Comparison of ENCODE assay signal across 23 cellular contexts in the genomic region with DNA sequence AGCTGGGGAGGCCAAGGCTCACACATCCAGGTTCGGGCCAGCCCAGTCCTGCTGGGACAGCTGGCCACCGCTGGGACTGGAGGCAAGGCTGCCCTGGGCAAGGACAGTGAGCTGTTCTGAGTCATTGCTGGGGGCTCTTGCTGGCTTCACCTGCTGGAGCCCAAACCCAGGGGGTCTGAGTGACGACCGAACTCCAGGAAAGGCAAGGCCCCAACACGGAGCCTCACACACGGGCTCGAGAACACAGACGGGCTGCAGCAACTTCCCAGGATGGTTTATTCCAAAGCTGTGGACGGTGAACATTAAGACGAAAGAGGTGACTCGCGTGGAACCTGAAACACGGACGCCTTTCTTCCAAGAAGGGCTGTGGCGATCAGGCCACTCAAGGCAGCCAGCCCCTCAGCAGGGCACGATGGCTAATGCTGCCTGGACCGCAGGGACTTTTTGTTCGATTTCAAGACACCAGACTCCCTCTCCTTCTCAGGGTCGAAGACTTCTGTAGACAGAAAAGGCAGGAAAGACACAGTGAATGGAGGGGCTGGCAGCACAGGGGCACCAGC. TPM values are rescaled to one million over a fixed set of nuclear protein-coding genes. Genes with fewer than 3 reads are reported as not detected.
A peak's percentile ranks its signal among the peaks of the same experiment; 100 is the strongest.
DNase-seq lines count a peak whose midpoint lies in the region; ATAC-seq and TF ChIP-seq lines count a peak whose summit lies in the region.
"Had no signal": no experiment of that assay in that cellular context is flagged by ENCODE, and none has a peak within 500 bp of the region (broad histone marks: within the 10 kb centered on the region; RNA-seq: fewer than 3 reads in every experiment).

No MANE protein-coding gene starts in this region.

- H3K36me3 ChIP-seq in BLaER1 treated with 17β-estradiol and CSF1 and Interleukin-3, amounts not matched to agents 10 nM and 100 nM: peaks cover 0 to 22% (median 6%) of the 10 kb centered on the region in 11 experiments; a peak in 8 of 22 replicates
- H3K36me3 ChIP-seq in DND-41 (ENCODE audit: insufficient read depth, low read length): peaks cover 85% of the 10 kb centered on the region
- H3K36me3 ChIP-seq in mammary epithelial cell (ENCODE audit: insufficient read depth, low read length): no peaks in the 10 kb centered on the region

- peak overlapping the region in 4 of 11 experiments; percentile 16 to 45 (median 26); a peak in 4 of 22 replicates for H3K9ac ChIP-seq in BLaER1 treated with 17β-estradiol and CSF1 and Interleukin-3, amounts not matched to agents 10 nM and 100 nM
- no peak overlapping the region for H3K9ac ChIP-seq in DND-41 (ENCODE audit: low read depth, low read length)
- no peak overlapping the region for H3K9ac ChIP-seq in mammary epithelial cell (ENCODE audit: insufficient read depth, low read length)
- H3K9ac ChIP-seq: GM23248 had no signal

- no peaks in the 10 kb centered on the region for H3K27me3 Mint-ChIP-seq in activated naive CD8-positive, alpha-beta T cell
- no peaks in the 10 kb centered on the region for H3K27me3 Mint-ChIP-seq in naive thymus-derived CD8-positive, alpha-beta T cell
- H3K27me3 Mint-ChIP-seq: activated CD4-positive, alpha-beta T cell treated with anti-CD3 and anti-CD28 coated beads for 36 hours had no signal

- H2AFZ ChIP-seq in DND-41 (ENCODE audit: low read depth, low read length): no peak overlapping the region
- H2AFZ ChIP-seq in mammary epithelial cell (ENCODE audit: low read depth, low read length): no peak overlapping the region
- H2AFZ ChIP-seq: GM23248 had no signal

- H3K9me3 ChIP-seq in BLaER1 treated with 17β-estradiol and CSF1 and Interleukin-3, amounts not matched to agents 10 nM and 100 nM (replicated peaks in 1 of 11): no peaks in the 10 kb centered on the region
- no peaks in the 10 kb centered on the region for H3K9me3 ChIP-seq in DND-41 (ENCODE audit: insufficient read depth, low read length, severe bottlenecking)
- H3K9me3 ChIP-seq in mammary epithelial cell (replicated peaks; ENCODE audit: insufficient read depth, low read length): no peaks in the 10 kb centered on the region
- H3K9me3 ChIP-seq: psoas muscle, thoracic aorta had no signal

- H3K27ac Mint-ChIP-seq in activated naive CD8-positive, alpha-beta T cell: peak overlapping the region; percentile 58
- peak overlapping the region in 9 of 10 donors; percentile 34 to 86 (median 76) for H3K27ac Mint-ChIP-seq in naive thymus-derived CD8-positive, alpha-beta T cell

- no TSS peak for BruUV-seq in mammary epithelial cell (replicated peaks; lab: Mats Ljungman, UMichigan)

- dilution Hi-C loops in mammary epithelial cell (cut with HindIII; ENCODE audit: low sequenced_read_pairs): no loop called here

- peaks cover 0 to 45% (median 0%) of the 10 kb centered on the region in 11 experiments; a peak in 4 of 22 replicates for H4K20me1 ChIP-seq in BLaER1 treated with 17β-estradiol and CSF1 and Interleukin-3, amounts not matched to agents 10 nM and 100 nM
- H4K20me1 ChIP-seq in DND-41 (ENCODE audit: insufficient read depth, low read length) (peaks cover 3% of the 10 kb centered on the region), mammary epithelial cell (ENCODE audit: insufficient read depth, low read length) (no peaks in the 10 kb centered on the region)

- H3K36me3 Mint-ChIP-seq in activated naive CD8-positive, alpha-beta T cell: peaks cover 4% of the 10 kb centered on the region
- H3K36me3 Mint-ChIP-seq in naive thymus-derived CD8-positive, alpha-beta T cell: peaks cover 0 to 25% (median 2%) of the 10 kb centered on the region in 3 donors

- H3K4me1 Mint-ChIP-seq in activated naive CD8-positive, alpha-beta T cell (ENCODE audit: low read depth): peaks cover 30% of the 10 kb centered on the region
- H3K4me1 Mint-ChIP-seq in naive thymus-derived CD8-positive, alpha-beta T cell: peaks cover 16 to 43% (median 39%) of the 10 kb centered on the region in 4 donors

- no peak for ATAC-seq in DND-41 (ENCODE audit: insufficient read depth, low read depth)
- no peak for ATAC-seq in naive thymus-derived CD8-positive, alpha-beta T cell
- no peak for ATAC-seq in GM21423 (IDR thresholded peaks at IDR 0.05; ENCODE audit: unreplicated experiment)
- ATAC-seq: activated CD4-positive, alpha-beta T cell treated with anti-CD3 and anti-CD28 coated beads for 36 hours; GM12878; psoas muscle had no signal

- H3K4me2 ChIP-seq in BLaER1 treated with 17β-estradiol and CSF1 and Interleukin-3, amounts not matched to agents 10 nM and 100 nM: peak overlapping the region in 8 of 11 experiments; percentile 73 to 94 (median 91); a peak in 15 of 22 replicates
- H3K4me2 ChIP-seq in DND-41 (ENCODE audit: insufficient read depth, low read length) (no peak overlapping the region), mammary epithelial cell (ENCODE audit: insufficient read depth, low read depth, low read length) (no peak overlapping the region)

- peak overlapping the region in 4 of 11 experiments; percentile 40 to 83 (median 64); a peak in 7 of 22 replicates for H3K27ac ChIP-seq in BLaER1 treated with 17β-estradiol and CSF1 and Interleukin-3, amounts not matched to agents 10 nM and 100 nM
- H3K27ac ChIP-seq in DND-41 (ENCODE audit: low read length) (peak overlapping the region; percentile 36), mammary epithelial cell (ENCODE audit: insufficient read depth, low read depth, low read length) (no peak overlapping the region)
- H3K27ac ChIP-seq: GM23248, psoas muscle, thoracic aorta had no signal

- no peak for TF ChIP-seq CTCF in DND-41 (IDR thresholded peaks at IDR 0.05; ENCODE audit: borderline replicate concordance, extremely low read depth, low read length, poor library complexity, severe bottlenecking)
- TF ChIP-seq CTCF in mammary epithelial cell (conservative IDR thresholded peaks at IDR 0.05 in 1 of 2, IDR thresholded peaks at IDR 0.05 in 1 of 2; ENCODE audit: extremely low read depth in 1 of 2, insufficient read depth in 1 of 2, low read depth in 1 of 2, low read length in 2 of 2): no peak

- no peak overlapping the region for H3K4me3 ChIP-seq in BLaER1 treated with 17β-estradiol and CSF1 and Interleukin-3, amounts not matched to agents 10 nM and 100 nM
- H3K4me3 ChIP-seq in DND-41 (ENCODE audit: low read depth in 1 of 2, low read length in 2 of 2) (no peak overlapping the region), mammary epithelial cell (replicated peaks in 1 of 3; ENCODE audit: insufficient read depth in 1 of 3, low read depth in 2 of 3, low read length in 3 of 3) (no peak overlapping the region)
- H3K4me3 ChIP-seq: GM12878, GM23248, psoas muscle, thoracic aorta had no signal

- DNase-seq in DND-41 (no peak), SK-N-DZ (ENCODE audit: low spot score) (no peak), mammary epithelial cell (no peak), NCI-H82 treated with DMSO at 0.1 percent for 48 hours (lab: John Stamatoyannopoulos, UW; ENCODE audit: unreplicated experiment) (no peak)
- peak in 1 of 10 donors; percentile 3 for DNase-seq in naive thymus-derived CD8-positive, alpha-beta T cell
- DNase-seq: activated CD4-positive, alpha-beta T cell treated with anti-CD3 and anti-CD28 coated beads for 36 hours; activated CD8-positive, alpha-beta memory T cell treated with anti-CD3 and anti-CD28 coated beads, Interleukin-2, amount 50 U/mL, for 4 hours; activated gamma-delta T cell treated with Interleukin-2 at 50 U/mL for 16 hours; anterior cingulate cortex; caudate nucleus; DMS79 treated with DMSO at 0.1 percent for 48 hours; GM23248; NCI-H1092; NCI-H2029; NCI-H345; OCI-M1; SHP77 had no signal

- no peaks in the 10 kb centered on the region for H3K9me3 Mint-ChIP-seq in activated naive CD8-positive, alpha-beta T cell (ENCODE audit: low read depth)
- H3K9me3 Mint-ChIP-seq in naive thymus-derived CD8-positive, alpha-beta T cell: no peaks in the 10 kb centered on the region

- peaks cover 53 to 100% (median 88%) of the 10 kb centered on the region in 10 experiments for H3K4me1 ChIP-seq in BLaER1 treated with 17β-estradiol and CSF1 and Interleukin-3, amounts not matched to agents 10 nM and 100 nM
- no peaks in the 10 kb centered on the region for H3K4me1 ChIP-seq in DND-41 (ENCODE audit: insufficient read depth, low read length)
- H3K4me1 ChIP-seq in mammary epithelial cell (ENCODE audit: insufficient read depth, low read length): peaks cover 19% of the 10 kb centered on the region

- in situ Hi-C loops in mammary epithelial cell (cut with MboI; ENCODE audit: low sequenced_read_pairs in 2 of 2): loop anchor here in 1 of 2 donors (25.0 kb wide), 1 partner anchor 237 kb away; no protein-coding TSS in a partner anchor

- POLR2A ChIA-PET in naive thymus-derived CD8-positive, alpha-beta T cell (lab: Charles Lee): interaction anchor here (0.6 to 4.6 kb wide), 12 partner anchors 10 to 153 kb away, joined by 3 to 27 read pairs (median 4); a partner anchor contains a TSS

- intact Hi-C loops in mammary epithelial cell (cut with micrococcal nuclease): no loop called here

- CTCF ChIA-PET in mammary epithelial cell (lab: Charles Lee; ENCODE audit: low non-redundant PET): interaction anchor here (0.6 kb wide), 1 partner anchor 10 kb away, joined by 9 read pairs; no protein-coding TSS in a partner anchor

- H3K27me3 ChIP-seq in BLaER1 treated with 17β-estradiol and CSF1 and Interleukin-3, amounts not matched to agents 10 nM and 100 nM: peaks cover 0 to 13% (median 0%) of the 10 kb centered on the region in 11 experiments; a peak in 3 of 22 replicates
- no peaks in the 10 kb centered on the region for H3K27me3 ChIP-seq in DND-41 (ENCODE audit: insufficient read depth, low read length, poor library complexity)
- H3K27me3 ChIP-seq in mammary epithelial cell (ENCODE audit: insufficient read depth, low read length): no peaks in the 10 kb centered on the region

- no peak overlapping the region for H3K4me3 Mint-ChIP-seq in activated naive CD8-positive, alpha-beta T cell
- H3K4me3 Mint-ChIP-seq in naive thymus-derived CD8-positive, alpha-beta T cell: no peak overlapping the region
- H3K4me3 Mint-ChIP-seq: activated CD4-positive, alpha-beta T cell treated with anti-CD3 and anti-CD28 coated beads for 36 hours had no signal

- H3K79me2 ChIP-seq in DND-41 (ENCODE audit: insufficient read depth, low read length) (peaks cover 5% of the 10 kb centered on the region; the same call in 1 of the 2 replicates), mammary epithelial cell (ENCODE audit: insufficient read depth, low read length) (no peaks in the 10 kb centered on the region)

- WGBS in mammary epithelial cell (ENCODE audit: low coverage, missing lambda C conversion rate): 90% methylated on average over 16 of the region's 19 CpGs

RNA-seq across cellular contexts. Expression of a gene that starts 21.5 kb away (rescaled TPM):
- total RNA-seq in naive thymus-derived CD8-positive, alpha-beta T cell: 10 to 100 TPM; 27.7 to 35.0 TPM
- polyA plus RNA-seq in naive thymus-derived CD8-positive, alpha-beta T cell: 1 to 10 TPM; 3.8 to 6.2 (median 5.6) TPM
- polyA plus RNA-seq in SK-N-DZ (2014; cell fraction: cytosol; rRNA removed): 5.0 and 15.0 TPM in 2 replicates
- polyA plus RNA-seq in SK-N-DZ (2014; cell fraction: nucleus; rRNA removed): 3.5 and 4.6 TPM in 2 replicates
- 1 to 10 TPM; 2.8 to 4.0 TPM for total RNA-seq in mammary epithelial cell
- polyA plus RNA-seq in mammary epithelial cell: 2.3 TPM
- polyA minus RNA-seq in mammary epithelial cell: 1.6 TPM

RNA-seq across cellular contexts. Expression of a gene that starts 43.8 kb away (rescaled TPM):
- total RNA-seq in naive thymus-derived CD8-positive, alpha-beta T cell: 10 to 100 TPM; 81.8 to 85.0 TPM
- 100 to 1,000 TPM; 177 to 209 (median 185) TPM for polyA plus RNA-seq in naive thymus-derived CD8-positive, alpha-beta T cell
- polyA plus RNA-seq in SK-N-DZ (2014; cell fraction: cytosol; rRNA removed): 75.4 and 86.0 TPM in 2 replicates
- polyA plus RNA-seq in SK-N-DZ (2014; cell fraction: nucleus; rRNA removed): 39.8 and 43.7 TPM in 2 replicates
- 10 to 100 TPM; 71.6 to 81.2 TPM for total RNA-seq in mammary epithelial cell
- 54.1 TPM for polyA plus RNA-seq in mammary epithelial cell
- 71.1 TPM for polyA minus RNA-seq in mammary epithelial cell

Comparison
In these comparisons a context has a peak if more than half of its experiments do, and no peak if none do; other contexts are left out.
1. H3K4me2 ChIP-seq: peak in BLaER1 treated with 17β-estradiol and CSF1 and Interleukin-3, amounts not matched to agents 10 nM and 100 nM (8 of 11); none in DND-41 (single experiment) and mammary epithelial cell (single experiment).
2. RNA of a gene that starts 21.5 kb away (total RNA-seq): 27.7 to 35.0 TPM in naive thymus-derived CD8-positive, alpha-beta T cell; 2.8 to 4.0 TPM in mammary epithelial cell; every median in the first group is over 4 times any median in the second.